ENCODE assay signal across 16 cellular contexts in the genomic region with DNA sequence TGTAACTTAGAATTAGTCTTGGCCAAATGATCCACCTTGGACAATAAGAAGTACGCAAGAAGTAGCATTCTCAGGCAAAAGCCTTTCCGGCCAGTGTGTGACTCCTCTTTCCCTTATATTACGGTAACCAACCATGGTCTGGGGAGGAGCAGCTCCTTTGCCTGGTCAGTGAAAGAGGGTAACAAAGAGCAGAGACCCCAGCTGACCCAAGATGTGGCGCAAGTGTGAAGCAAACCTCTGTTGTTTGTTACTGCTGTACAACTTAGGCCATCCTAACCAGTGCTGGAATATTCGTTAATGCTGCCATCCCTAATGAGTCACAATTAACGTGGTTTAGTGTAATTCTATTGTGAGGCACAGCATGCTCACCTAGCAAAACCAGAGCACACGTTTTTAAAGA. TPM values are rescaled to one million over a fixed set of nuclear protein-coding genes. Genes with fewer than 3 reads are reported as not detected.
A peak's percentile ranks its signal among the peaks of the same experiment; 100 is the strongest.
DNase-seq lines count a peak whose midpoint lies in the region; ATAC-seq and TF ChIP-seq lines count a peak whose summit lies in the region.
"Had no signal": no experiment of that assay in that cellular context is flagged by ENCODE, and none has a peak within 500 bp of the region (broad histone marks: within the 10 kb centered on the region; RNA-seq: fewer than 3 reads in every experiment).

No MANE protein-coding gene starts in this region.

- no peak for TF ChIP-seq CTCF in mucosa of descending colon (IDR thresholded peaks at IDR 0.05)

- DNase-seq in GM23248 (no peak), amniotic epithelial cell (ENCODE audit: low read depth) (peak; percentile 73), fibroblast of gingiva (ENCODE audit: low read depth) (peak; percentile 35), NCI-H2107 treated with DMSO at 0.1 percent for 48 hours (lab: John Stamatoyannopoulos, UW; ENCODE audit: unreplicated experiment) (no peak), mucosa of descending colon (no peak), pons (ENCODE audit: low spot score) (no peak)
- DNase-seq: activated naive CD8-positive, alpha-beta T cell treated with anti-CD3 and anti-CD28 coated beads for 36 hours; AML-193; effector memory CD8-positive, alpha-beta T cell; hippocampal formation; lower lobe of right lung; MM.1S; NCI-H2171 treated with DMSO at 0.1 percent for 48 hours; SW 1271 had no signal

- H3K27me3 ChIP-seq in GM23248 (replicated peaks; ENCODE audit: insufficient read depth) (no peaks in the 10 kb centered on the region), skeletal muscle satellite cell (ENCODE audit: control insufficient read depth, insufficient read depth, low read length) (no peaks in the 10 kb centered on the region)

- H3K79me2 ChIP-seq in GM23248 (ENCODE audit: insufficient read depth), result peaks cover 80% of the 10 kb centered on the region

- H3K27ac ChIP-seq in GM23248, result peak overlapping the region; percentile 88

- H3F3A ChIP-seq in GM23248 (ENCODE audit: insufficient read depth), result peaks cover 53% of the 10 kb centered on the region

- H3K9me3 ChIP-seq in GM23248 (ENCODE audit: low read depth), result no peaks in the 10 kb centered on the region
- no peaks in the 10 kb centered on the region for H3K9me3 ChIP-seq in skeletal muscle satellite cell (replicated peaks; ENCODE audit: low read length)
- no peaks in the 10 kb centered on the region for H3K9me3 ChIP-seq in mucosa of descending colon
- H3K9me3 ChIP-seq: lower lobe of right lung had no signal

- H3K36me3 ChIP-seq in GM23248 (ENCODE audit: low read depth) (0 out of 2 replicates have a peak, but pooled peaks cover under 1% of the 10 kb centered on the region), skeletal muscle satellite cell (ENCODE audit: insufficient read depth, low read length) (peaks cover 42% of the 10 kb centered on the region), mucosa of descending colon (ENCODE audit: low read depth) (no peaks in the 10 kb centered on the region)
- H3K36me3 ChIP-seq: lower lobe of right lung had no signal

- H3K4me2 ChIP-seq in GM23248 (ENCODE audit: unreplicated experiment), result peak overlapping the region; percentile 12
- H3K4me2 ChIP-seq in skeletal muscle satellite cell (ENCODE audit: low read length), result peak overlapping the region; percentile 65

- H4K20me1 ChIP-seq in GM23248 (ENCODE audit: insufficient read depth), result no peaks in the 10 kb centered on the region

- no peak overlapping the region for H3K4me3 ChIP-seq in GM23248
- peak overlapping the region; percentile 37 for H3K4me3 ChIP-seq in skeletal muscle satellite cell (ENCODE audit: low read length)
- H3K4me3 ChIP-seq in mucosa of descending colon, result no peak overlapping the region
- H3K4me3 ChIP-seq: lower lobe of right lung had no signal

- H2AFZ ChIP-seq in GM23248, result no peak overlapping the region

- H3K9ac ChIP-seq in GM23248 (peak overlapping the region; percentile 47), skeletal muscle satellite cell (ENCODE audit: low read depth, low read length) (peak overlapping the region; percentile 93)

- H3K4me1 ChIP-seq in GM23248 (ENCODE audit: insufficient read depth), result peaks cover 65% of the 10 kb centered on the region
- H3K4me1 ChIP-seq in skeletal muscle satellite cell (ENCODE audit: control insufficient read depth, insufficient read depth, low read length), result peaks cover 89% of the 10 kb centered on the region
- H3K4me1 ChIP-seq in mucosa of descending colon (ENCODE audit: low read depth), result peaks cover 27% of the 10 kb centered on the region

- 85 to 87% methylated on average over 7 of the region's 7 CpGs for WGBS in GM23248 (ENCODE audit: low coverage in 1 of 2, low lambda C conversion rate in 2 of 2, missing lambda C conversion rate in 2 of 2), 2 experiments

- intact Hi-C loops in mucosa of descending colon (cut with DNase I, micrococcal nuclease), result no loop called here

- ATAC-seq in GM19397 (IDR thresholded peaks at IDR 0.05; ENCODE audit: unreplicated experiment), result no peak
- no peak for ATAC-seq in mucosa of descending colon
- ATAC-seq: effector memory CD8-positive, alpha-beta T cell; lower lobe of right lung had no signal

- in situ Hi-C loops in GM23248 (cut with MboI), result no loop called here

- H3K9me2 ChIP-seq in GM23248 (ENCODE audit: insufficient read depth), result no peaks in the 10 kb centered on the region

RNA-seq across cellular contexts. Expression of a gene that starts 44.0 kb away (rescaled TPM):
- total RNA-seq in GM23248 (2014; rRNA removed; shearing (Covaris generic)), result 7.9 and 9.1 TPM in 2 replicates
- 4.7 and 4.9 TPM in 2 replicates for polyA plus RNA-seq in GM23248 (2016; fragmentation: Nextera tagmentation; extraction: Ambion mirVana)
- 45.4 and 46.1 TPM in 2 replicates for total RNA-seq in skeletal muscle satellite cell (2012; rRNA removed)
- total RNA-seq in mucosa of descending colon, result 10 to 100 TPM; 29.9 to 63.6 (median 39.9) TPM

Comparison
In these comparisons a context has a peak if more than half of its experiments do, and no peak if none do; other contexts are left out.
1. DNase-seq: peak in amniotic epithelial cell (single experiment) and fibroblast of gingiva (single experiment); none in GM23248 (single experiment), NCI-H2107 treated with DMSO at 0.1 percent for 48 hours (single experiment), mucosa of descending colon (0 of 3) and pons (single experiment).